In the genomic region with DNA sequence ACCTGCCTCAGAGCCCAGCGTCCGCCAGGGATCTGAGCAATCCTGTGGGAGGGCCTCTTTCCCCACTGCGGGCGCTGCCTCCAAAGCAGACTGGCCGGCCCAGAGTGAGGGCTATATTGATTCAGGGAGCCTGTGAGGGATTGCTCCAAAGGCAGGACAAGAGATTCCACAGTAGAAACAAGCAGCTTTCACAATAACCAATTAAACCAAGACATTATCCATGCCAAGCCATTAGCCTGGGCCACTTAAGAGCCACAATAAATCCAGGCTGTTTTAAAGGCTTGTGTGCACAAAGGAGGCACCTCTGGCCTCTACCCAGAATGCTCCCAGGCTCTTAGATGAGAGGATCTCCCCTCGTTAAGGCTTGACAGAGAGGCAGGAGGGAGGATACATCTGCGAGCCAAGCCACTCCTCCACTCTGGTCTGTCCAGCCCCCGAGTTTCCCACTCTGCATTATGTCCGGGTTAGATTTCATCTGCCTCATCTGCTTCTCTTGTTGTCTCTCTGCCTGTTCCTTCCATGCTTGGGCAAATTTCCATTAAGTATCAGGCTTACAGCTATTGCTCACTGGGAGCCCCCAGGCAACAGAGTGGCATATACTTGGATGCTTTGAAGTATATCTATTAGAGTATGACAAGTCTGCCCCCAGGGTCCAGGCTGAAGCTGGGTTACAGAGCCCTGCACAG, we compare ENCODE assay signal across 1 cellular context.
A peak's percentile ranks its signal among the peaks of the same experiment; 100 is the strongest.
TF ChIP-seq lines count a peak whose summit lies in the region.

No MANE protein-coding gene starts in this region.

TF ChIP-seq in SK-N-SH, 30 proteins besides CTCF, POLR2A, EP300 and RAD21 (continued from another document):
- TF ChIP-seq CHD2 (IDR thresholded peaks at IDR 0.05; ENCODE audit: low read length, partially characterized antibody) (peak; percentile 48), ELF1 (IDR thresholded peaks at IDR 0.05) (no peak), MXI1 (IDR thresholded peaks at IDR 0.05; ENCODE audit: low read depth, low read length) (peak; percentile 38; the same call in 1 of the 2 replicates), EZH2phosphoT487 (IDR thresholded peaks at IDR 0.05; ENCODE audit: borderline replicate concordance, low read depth) (no peak), JUND (IDR thresholded peaks at IDR 0.05) (no peak), MEF2A (IDR thresholded peaks at IDR 0.05; ENCODE audit: borderline replicate concordance, low read depth) (no peak)
- TF ChIP-seq, protein P1, sequence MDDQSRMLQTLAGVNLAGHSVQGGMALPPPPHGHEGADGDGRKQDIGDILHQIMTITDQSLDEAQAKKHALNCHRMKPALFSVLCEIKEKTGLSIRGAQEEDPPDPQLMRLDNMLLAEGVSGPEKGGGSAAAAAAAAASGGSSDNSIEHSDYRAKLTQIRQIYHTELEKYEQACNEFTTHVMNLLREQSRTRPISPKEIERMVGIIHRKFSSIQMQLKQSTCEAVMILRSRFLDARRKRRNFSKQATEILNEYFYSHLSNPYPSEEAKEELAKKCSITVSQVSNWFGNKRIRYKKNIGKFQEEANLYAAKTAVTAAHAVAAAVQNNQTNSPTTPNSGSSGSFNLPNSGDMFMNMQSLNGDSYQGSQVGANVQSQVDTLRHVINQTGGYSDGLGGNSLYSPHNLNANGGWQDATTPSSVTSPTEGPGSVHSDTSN (IDR thresholded peaks at IDR 0.05), result no peak
